In genomic region chr9:27499481-27499880, GRCh38 we compare ENCODE assay signal across 9 cellular contexts. TPM values are rescaled to one million over a fixed set of nuclear protein-coding genes. Genes with fewer than 3 reads are reported as not detected.
DNase-seq lines count a peak whose midpoint lies in the region; ATAC-seq and TF ChIP-seq lines count a peak whose summit lies in the region.
"Had no signal": no experiment of that assay in that cellular context is flagged by ENCODE, and none has a peak within 500 bp of the region (broad histone marks: within the 10 kb centered on the region; RNA-seq: fewer than 3 reads in every experiment).

No MANE protein-coding gene starts in this region.

- DNase-seq in astrocyte of the spinal cord (ENCODE audit: low read depth, low spot score) = peak; percentile 55
- peak; percentile 91 for DNase-seq in renal cortical epithelial cell (ENCODE audit: low read depth)
- DNase-seq in NCI-H187 (lab: John Stamatoyannopoulos, UW) = no peak
- no peak for DNase-seq in dedifferentiated amniotic fluid mesenchymal stem cell (ENCODE audit: extremely low spot score)
- DNase-seq: activated naive CD4-positive, alpha-beta T cell treated with anti-CD3 and anti-CD28 coated beads, Interleukin-2, amount 10 ng/mL, durations not matched to agents 7 days and 5 days; SHP77 had no signal

- in situ Hi-C loops in astrocyte of the spinal cord (cut with HindIII; ENCODE audit: low sequenced_read_pairs) = no loop called here

- ATAC-seq in GM18909 (IDR thresholded peaks at IDR 0.05; ENCODE audit: poor library complexity, unreplicated experiment) (peak; percentile 54), HG03571 (IDR thresholded peaks at IDR 0.05; ENCODE audit: unreplicated experiment) (peak; percentile 57), GM19023 (IDR thresholded peaks at IDR 0.05; ENCODE audit: unreplicated experiment) (no peak)

- H3K4me3 ChIP-seq in astrocyte of the spinal cord (ENCODE audit: low read depth, low read length) = no peak overlapping the region

- TF ChIP-seq CTCF in astrocyte of the spinal cord (IDR thresholded peaks at IDR 0.05; ENCODE audit: low read depth, low read length) = no peak

RNA-seq across cellular contexts. Expression of gene IFNK, which starts 24.6 kb away (rescaled TPM):
- total RNA-seq in renal cortical epithelial cell = not detected in 2 replicates

RNA-seq across cellular contexts. Expression of gene MOB3B, which starts 30.1 kb away (rescaled TPM):
- total RNA-seq in renal cortical epithelial cell = 0.87 and 1.4 TPM in 2 replicates

Comparison
In these comparisons a context has a peak if more than half of its experiments do, and no peak if none do; other contexts are left out.
1. DNase-seq: peak in astrocyte of the spinal cord (single experiment) and renal cortical epithelial cell (single experiment); none in NCI-H187 (0 of 2) and dedifferentiated amniotic fluid mesenchymal stem cell (single experiment).